Comparison of ENCODE assay signal across 21 cellular contexts in the genomic region with DNA sequence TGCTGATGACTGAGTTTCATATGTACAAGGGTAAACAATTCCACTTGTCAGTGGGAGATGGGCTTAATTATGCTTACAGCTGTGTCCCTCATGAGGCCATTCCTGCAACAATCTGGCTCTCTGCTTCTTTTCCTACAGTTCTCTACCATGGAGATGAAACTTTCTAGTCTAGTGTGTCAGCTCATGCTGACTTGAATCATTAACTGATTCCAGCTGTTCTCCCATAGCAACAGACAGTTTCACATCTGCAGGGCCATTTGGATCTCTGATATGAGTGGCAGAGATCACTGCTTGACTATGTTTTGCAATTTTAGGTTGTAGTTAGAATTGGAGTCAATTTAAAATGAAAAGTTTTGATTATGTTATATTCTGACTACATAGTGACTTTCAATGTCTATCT.
DNase-seq lines count a peak whose midpoint lies in the region; ATAC-seq and TF ChIP-seq lines count a peak whose summit lies in the region.
"Had no signal": no experiment of that assay in that cellular context is flagged by ENCODE, and none has a peak within 500 bp of the region (broad histone marks: within the 10 kb centered on the region; RNA-seq: fewer than 3 reads in every experiment).

No MANE protein-coding gene starts in this region.

- no peaks in the 10 kb centered on the region for H3K4me1 Mint-ChIP-seq in activated CD4-positive, alpha-beta T cell treated with anti-CD3 and anti-CD28 coated beads for 36 hours
- H3K4me1 Mint-ChIP-seq: CD4-positive, CD25-positive, alpha-beta regulatory T cell had no signal

- no peaks in the 10 kb centered on the region for H3K36me3 ChIP-seq in A673 (ENCODE audit: insufficient read depth, low read length, poor library complexity, severe bottlenecking)
- H3K36me3 ChIP-seq in neural cell (ENCODE audit: insufficient read depth, low read length): no peaks in the 10 kb centered on the region

- H3F3A ChIP-seq in neural cell (ENCODE audit: insufficient read depth, low read length, poor library complexity, severe bottlenecking): no peaks in the 10 kb centered on the region

- ATAC-seq in activated CD4-positive, alpha-beta T cell treated with anti-CD3 and anti-CD28 coated beads for 36 hours: no peak
- ATAC-seq in omental fat pad (ENCODE audit: low FRiP score): no peak
- ATAC-seq: A549, GM12878 had no signal

- H3K4me3 ChIP-seq in A673 (ENCODE audit: low read depth, low read length, poor library complexity, severe bottlenecking) (no peak overlapping the region), fibroblast of pulmonary artery (replicated peaks; ENCODE audit: low read depth, low read length) (no peak overlapping the region), neural cell (ENCODE audit: low read length) (no peak overlapping the region)
- H3K4me3 ChIP-seq: A549, GM12878 had no signal

- H3K27ac ChIP-seq in A673 (ENCODE audit: low read depth, low read length, poor library complexity, severe bottlenecking) (no peak overlapping the region), neural cell (ENCODE audit: low read length) (peak overlapping the region; percentile 3), caudate nucleus (ENCODE audit: low read depth, low read length) (no peak overlapping the region)
- H3K27ac ChIP-seq: A549 had no signal

- no peak overlapping the region for H3K4me3 Mint-ChIP-seq in activated CD4-positive, alpha-beta T cell treated with anti-CD3 and anti-CD28 coated beads for 36 hours
- H3K4me3 Mint-ChIP-seq: CD4-positive, CD25-positive, alpha-beta regulatory T cell had no signal

- intact Hi-C loops in A673 (cut with micrococcal nuclease; ENCODE audit: unreplicated experiment): no loop called here
- intact Hi-C loops in activated CD4-positive, alpha-beta T cell treated with anti-CD3 and anti-CD28 coated beads for 36 hours (cut with DNase I, micrococcal nuclease): no loop called here

- H3K27me3 ChIP-seq in A673 (replicated peaks; ENCODE audit: insufficient read depth, low read depth, low read length, poor library complexity): no peaks in the 10 kb centered on the region
- no peaks in the 10 kb centered on the region for H3K27me3 ChIP-seq in neural cell (ENCODE audit: insufficient read depth, low read depth, low read length)

- H3K79me2 ChIP-seq in neural cell (replicated peaks; ENCODE audit: insufficient read depth, low read length): no peaks in the 10 kb centered on the region

- peak; percentile 28 for TF ChIP-seq EP300 in neural cell (conservative IDR thresholded peaks at IDR 0.05; ENCODE audit: poor library complexity, severe bottlenecking)

- H3K9me2 ChIP-seq in neural cell (ENCODE audit: insufficient read depth, low read length): no peaks in the 10 kb centered on the region

- no peak overlapping the region for H3K27ac Mint-ChIP-seq in activated CD4-positive, alpha-beta T cell treated with anti-CD3 and anti-CD28 coated beads for 36 hours
- H3K27ac Mint-ChIP-seq: CD4-positive, CD25-positive, alpha-beta regulatory T cell had no signal

- no peak overlapping the region for H3K9ac ChIP-seq in neural cell (ENCODE audit: low read length)

- no peak for TF ChIP-seq RAD21 in neural cell (conservative IDR thresholded peaks at IDR 0.05)

- no peaks in the 10 kb centered on the region for H4K20me1 ChIP-seq in neural cell (ENCODE audit: insufficient read depth)

- no TSS peak for BruUV-seq in A673 (replicated peaks; lab: Mats Ljungman, UMichigan)

- CTCF ChIA-PET in A673 (lab: Charles Lee): no interaction called here
- CTCF ChIA-PET in activated CD4-positive, alpha-beta T cell treated with anti-CD3 and anti-CD28 coated beads for 36 hours (lab: Charles Lee): no interaction called here

- H2AFZ ChIP-seq in neural cell (ENCODE audit: low read depth, low read length): no peak overlapping the region

- no peaks in the 10 kb centered on the region for H3K36me3 Mint-ChIP-seq in activated CD4-positive, alpha-beta T cell treated with anti-CD3 and anti-CD28 coated beads for 36 hours (ENCODE audit: low read depth)
- H3K36me3 Mint-ChIP-seq: CD4-positive, CD25-positive, alpha-beta regulatory T cell had no signal

- TF ChIP-seq CTCF in A673 (conservative IDR thresholded peaks at IDR 0.05; ENCODE audit: low read depth, low read length) (no peak), fibroblast of pulmonary artery (IDR thresholded peaks at IDR 0.05; ENCODE audit: low read length, missing control alignments) (no peak), neural cell (IDR thresholded peaks at IDR 0.05; ENCODE audit: poor library complexity, severe bottlenecking) (no peak), omental fat pad (IDR thresholded peaks at IDR 0.05) (no peak)

- DNase-seq in A673 (ENCODE audit: low spot score) (peak; percentile 24), NCI-H69 (lab: John Stamatoyannopoulos, UW) (peak; percentile 83), fibroblast of pulmonary artery (ENCODE audit: low read depth) (peak; percentile 6), caudate nucleus (lab: John Stamatoyannopoulos, UW) (no peak), omental fat pad (ENCODE audit: low spot score) (no peak)
- DNase-seq in activated CD4-positive, alpha-beta T cell treated with anti-CD3 and anti-CD28 coated beads for 36 hours: no peak
- DNase-seq: CD4-positive, CD25-positive, alpha-beta regulatory T cell; DMS79 treated with DMSO at 0.1 percent for 48 hours; HCEC 1CT; KBM-7; MM.1S; NCI-H1048; NCI-H1417 treated with DMSO at 0.1 percent for 48 hours; NCI-H187; NCI-H2107; NCI-H226; NCI-H510A treated with DMSO at 0.1 percent for 48 hours; SHP77 had no signal

- H3K4me2 ChIP-seq in neural cell (ENCODE audit: low read length): no peak overlapping the region
- H3K4me2 ChIP-seq: A549 had no signal

- H3K4me1 ChIP-seq in A673 (ENCODE audit: insufficient read depth, low read length, poor library complexity, severe bottlenecking): no peaks in the 10 kb centered on the region
- H3K4me1 ChIP-seq: A549 had no signal

- no peaks in the 10 kb centered on the region for H3K27me3 Mint-ChIP-seq in activated CD4-positive, alpha-beta T cell treated with anti-CD3 and anti-CD28 coated beads for 36 hours
- H3K27me3 Mint-ChIP-seq: CD4-positive, CD25-positive, alpha-beta regulatory T cell had no signal

- H3K9me3 Mint-ChIP-seq in activated CD4-positive, alpha-beta T cell treated with anti-CD3 and anti-CD28 coated beads for 36 hours (ENCODE audit: low read depth): peaks cover 5% of the 10 kb centered on the region

- H3K9me3 ChIP-seq in A673 (ENCODE audit: low read depth, low read length, poor library complexity, severe bottlenecking) (no peaks in the 10 kb centered on the region), neural cell (ENCODE audit: low read length) (no peaks in the 10 kb centered on the region)

- POLR2A ChIA-PET in A673 (lab: Charles Lee; ENCODE audit: low non-redundant PET): no interaction called here
- POLR2A ChIA-PET in activated CD4-positive, alpha-beta T cell treated with anti-CD3 and anti-CD28 coated beads for 36 hours (lab: Charles Lee): no interaction called here

TF ChIP-seq in neural cell, 6 proteins besides CTCF, POLR2A, EP300 and RAD21:
- TF ChIP-seq SMC3 (conservative IDR thresholded peaks at IDR 0.05; ENCODE audit: poor library complexity) (no peak), POLR2AphosphoS5 (IDR thresholded peaks at IDR 0.05) (peak; percentile 33), TAF1 (IDR thresholded peaks at IDR 0.05; ENCODE audit: low read depth) (no peak), MXI1 (conservative IDR thresholded peaks at IDR 0.05; ENCODE audit: poor library complexity, severe bottlenecking) (no peak), EZH2 (IDR thresholded peaks at IDR 0.05; ENCODE audit: borderline replicate concordance, insufficient read depth, low read length, poor library complexity, severe bottlenecking) (no peak)
- TF ChIP-seq, protein P1, sequence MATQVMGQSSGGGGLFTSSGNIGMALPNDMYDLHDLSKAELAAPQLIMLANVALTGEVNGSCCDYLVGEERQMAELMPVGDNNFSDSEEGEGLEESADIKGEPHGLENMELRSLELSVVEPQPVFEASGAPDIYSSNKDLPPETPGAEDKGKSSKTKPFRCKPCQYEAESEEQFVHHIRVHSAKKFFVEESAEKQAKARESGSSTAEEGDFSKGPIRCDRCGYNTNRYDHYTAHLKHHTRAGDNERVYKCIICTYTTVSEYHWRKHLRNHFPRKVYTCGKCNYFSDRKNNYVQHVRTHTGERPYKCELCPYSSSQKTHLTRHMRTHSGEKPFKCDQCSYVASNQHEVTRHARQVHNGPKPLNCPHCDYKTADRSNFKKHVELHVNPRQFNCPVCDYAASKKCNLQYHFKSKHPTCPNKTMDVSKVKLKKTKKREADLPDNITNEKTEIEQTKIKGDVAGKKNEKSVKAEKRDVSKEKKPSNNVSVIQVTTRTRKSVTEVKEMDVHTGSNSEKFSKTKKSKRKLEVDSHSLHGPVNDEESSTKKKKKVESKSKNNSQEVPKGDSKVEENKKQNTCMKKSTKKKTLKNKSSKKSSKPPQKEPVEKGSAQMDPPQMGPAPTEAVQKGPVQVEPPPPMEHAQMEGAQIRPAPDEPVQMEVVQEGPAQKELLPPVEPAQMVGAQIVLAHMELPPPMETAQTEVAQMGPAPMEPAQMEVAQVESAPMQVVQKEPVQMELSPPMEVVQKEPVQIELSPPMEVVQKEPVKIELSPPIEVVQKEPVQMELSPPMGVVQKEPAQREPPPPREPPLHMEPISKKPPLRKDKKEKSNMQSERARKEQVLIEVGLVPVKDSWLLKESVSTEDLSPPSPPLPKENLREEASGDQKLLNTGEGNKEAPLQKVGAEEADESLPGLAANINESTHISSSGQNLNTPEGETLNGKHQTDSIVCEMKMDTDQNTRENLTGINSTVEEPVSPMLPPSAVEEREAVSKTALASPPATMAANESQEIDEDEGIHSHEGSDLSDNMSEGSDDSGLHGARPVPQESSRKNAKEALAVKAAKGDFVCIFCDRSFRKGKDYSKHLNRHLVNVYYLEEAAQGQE (IDR thresholded peaks at IDR 0.05; ENCODE audit: borderline replicate concordance): no peak

Comparison
In these comparisons a context has a peak if more than half of its experiments do, and no peak if none do; other contexts are left out.
1. DNase-seq: peak in A673 (single experiment), NCI-H69 (single experiment) and fibroblast of pulmonary artery (single experiment); none in activated CD4-positive, alpha-beta T cell treated with anti-CD3 and anti-CD28 coated beads for 36 hours (single experiment), caudate nucleus (0 of 61) and omental fat pad (single experiment).